9 cellular contexts compared by ENCODE assay signal in genomic region chrX:74422029-74422352, GRCh38. TPM values are rescaled to one million over a fixed set of nuclear protein-coding genes. Genes with fewer than 3 reads are reported as not detected.
DNase-seq lines count a peak whose midpoint lies in the region; ATAC-seq and TF ChIP-seq lines count a peak whose summit lies in the region.
"Had no signal": no experiment of that assay in that cellular context is flagged by ENCODE, and none has a peak within 500 bp of the region (broad histone marks: within the 10 kb centered on the region; RNA-seq: fewer than 3 reads in every experiment).

No MANE protein-coding gene starts in this region.

- CTCF ChIA-PET in HEK293 (lab: Yijun Ruan, JAX): no interaction called here

- intact Hi-C loops in adrenal gland (cut with DNase I): no loop called here

- H3K9me3 ChIP-seq in HEK293 (ENCODE audit: control insufficient read depth, insufficient read depth, low read depth, low read length): no peaks in the 10 kb centered on the region
- H3K9me3 ChIP-seq in adrenal gland (replicated peaks in 1 of 3): no peaks in the 10 kb centered on the region
- peaks cover 5% of the 10 kb centered on the region for H3K9me3 ChIP-seq in iPS-18a (ENCODE audit: control insufficient read depth, low read depth, low read length)

- peak overlapping the region; percentile 56 for H3K9ac ChIP-seq in iPS-18a (ENCODE audit: low read length)

- TF ChIP-seq POLR2A in adrenal gland (IDR thresholded peaks at IDR 0.05): no peak

- H3K4me3 ChIP-seq in HEK293 (ENCODE audit: low read depth, low read length) (peak overlapping the region; percentile 47), adrenal gland (peak overlapping the region in 2 of 4 donors; percentile 26 to 60), iPS-18a (ENCODE audit: low read length) (peak overlapping the region; percentile 67), skin epidermis (peak overlapping the region; percentile 26 to 50 (median 38))
- H3K4me3 ChIP-seq: K562 had no signal

- 0 to 22% (median 10%) methylated on average over 5 to 17 of the region's 17 CpGs for WGBS in adrenal gland, 4 donors

- POLR2A ChIA-PET in HEK293 (lab: Yijun Ruan, JAX): no interaction called here

- H3K4me1 ChIP-seq in HEK293 (ENCODE audit: control insufficient read depth, insufficient read depth, low read length): peaks cover 7% of the 10 kb centered on the region
- peaks cover 0 to 9% of the 10 kb centered on the region in 2 donors for H3K4me1 ChIP-seq in adrenal gland (replicated peaks in 1 of 2)
- H3K4me1 ChIP-seq in iPS-18a (ENCODE audit: control insufficient read depth, low read depth, low read length): peaks cover 11% of the 10 kb centered on the region

- DNase-seq in adrenal gland (peak in 1 of 7 donors; percentile 10), KG1 (lab: John Stamatoyannopoulos, UW) (no peak)
- no peak for DNase-seq in stimulated activated CD8-positive, alpha-beta memory T cell treated with anti-CD3 and anti-CD28 coated beads, Interleukin-4, amount 100 ng/mL, for 48 hours

- TF ChIP-seq CTCF in HEK293 (tag by site-specific recombination; IDR thresholded peaks at IDR 0.05) (no peak), adrenal gland (IDR thresholded peaks at IDR 0.05) (no peak)

- ATAC-seq in GM21526 (IDR thresholded peaks at IDR 0.05; ENCODE audit: low FRiP score, unreplicated experiment) (no peak), GM19035 (IDR thresholded peaks at IDR 0.05; ENCODE audit: unreplicated experiment) (no peak)

- no peaks in the 10 kb centered on the region for H3K36me3 ChIP-seq in HEK293 (ENCODE audit: control insufficient read depth in 2 of 2, insufficient read depth in 1 of 2, low read length in 2 of 2)
- no peaks in the 10 kb centered on the region for H3K36me3 ChIP-seq in adrenal gland (replicated peaks in 1 of 2)
- H3K36me3 ChIP-seq in iPS-18a (ENCODE audit: control insufficient read depth, low read depth, low read length): no peaks in the 10 kb centered on the region

- H3K27me3 ChIP-seq in adrenal gland (peaks cover 5% of the 10 kb centered on the region), iPS-18a (ENCODE audit: control insufficient read depth, insufficient read depth, low read length) (no peaks in the 10 kb centered on the region)

- peak overlapping the region; percentile 90; the same call in 1 of the 2 replicates for H3K27ac ChIP-seq in HEK293 (ENCODE audit: extremely low read depth, low read depth, low read length)
- H3K27ac ChIP-seq in adrenal gland: peak overlapping the region in 3 of 5 donors; percentile 66 to 92 (median 91)
- no peak overlapping the region for H3K27ac ChIP-seq in iPS-18a (ENCODE audit: low read length)
- peak overlapping the region in 3 of 21 experiments; percentile 8 to 77 (median 62) for H3K27ac ChIP-seq in skin epidermis

TF ChIP-seq in HEK293, 187 proteins besides CTCF, POLR2A, EP300 and RAD21:
- TF ChIP-seq, protein P1, sequence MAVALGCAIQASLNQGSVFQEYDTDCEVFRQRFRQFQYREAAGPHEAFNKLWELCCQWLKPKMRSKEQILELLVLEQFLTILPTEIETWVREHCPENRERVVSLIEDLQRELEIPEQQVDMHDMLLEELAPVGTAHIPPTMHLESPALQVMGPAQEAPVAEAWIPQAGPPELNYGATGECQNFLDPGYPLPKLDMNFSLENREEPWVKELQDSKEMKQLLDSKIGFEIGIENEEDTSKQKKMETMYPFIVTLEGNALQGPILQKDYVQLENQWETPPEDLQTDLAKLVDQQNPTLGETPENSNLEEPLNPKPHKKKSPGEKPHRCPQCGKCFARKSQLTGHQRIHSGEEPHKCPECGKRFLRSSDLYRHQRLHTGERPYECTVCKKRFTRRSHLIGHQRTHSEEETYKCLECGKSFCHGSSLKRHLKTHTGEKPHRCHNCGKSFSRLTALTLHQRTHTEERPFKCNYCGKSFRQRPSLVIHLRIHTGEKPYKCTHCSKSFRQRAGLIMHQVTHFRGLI (tag by site-specific recombination; IDR thresholded peaks at IDR 0.05): peak; percentile 47
- no peak for TF ChIP-seq ZNF704 (tag by site-specific recombination; IDR thresholded peaks at IDR 0.05)
- TF ChIP-seq, protein P2, sequence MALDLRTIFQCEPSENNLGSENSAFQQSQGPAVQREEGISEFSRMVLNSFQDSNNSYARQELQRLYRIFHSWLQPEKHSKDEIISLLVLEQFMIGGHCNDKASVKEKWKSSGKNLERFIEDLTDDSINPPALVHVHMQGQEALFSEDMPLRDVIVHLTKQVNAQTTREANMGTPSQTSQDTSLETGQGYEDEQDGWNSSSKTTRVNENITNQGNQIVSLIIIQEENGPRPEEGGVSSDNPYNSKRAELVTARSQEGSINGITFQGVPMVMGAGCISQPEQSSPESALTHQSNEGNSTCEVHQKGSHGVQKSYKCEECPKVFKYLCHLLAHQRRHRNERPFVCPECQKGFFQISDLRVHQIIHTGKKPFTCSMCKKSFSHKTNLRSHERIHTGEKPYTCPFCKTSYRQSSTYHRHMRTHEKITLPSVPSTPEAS (tag by site-specific recombination; IDR thresholded peaks at IDR 0.05): no peak

RNA-seq across cellular contexts. Expression of gene SLC16A2, which starts 0.7 kb away (rescaled TPM):
- total RNA-seq in adrenal gland: 100 to 1,000 TPM in 1 of 8 donors, 10 to 100 TPM in 7; 36.8 to 109 (median 56.6) TPM
- polyA plus RNA-seq in adrenal gland: 10 to 100 TPM in 2 of 3 donors, 1 to 10 TPM in 1; 9.3 to 97.9 (median 13.4) TPM
- polyA plus RNA-seq: K562 had no signal
